Comparison of ENCODE assay signal across 8 cellular contexts in the genomic region with DNA sequence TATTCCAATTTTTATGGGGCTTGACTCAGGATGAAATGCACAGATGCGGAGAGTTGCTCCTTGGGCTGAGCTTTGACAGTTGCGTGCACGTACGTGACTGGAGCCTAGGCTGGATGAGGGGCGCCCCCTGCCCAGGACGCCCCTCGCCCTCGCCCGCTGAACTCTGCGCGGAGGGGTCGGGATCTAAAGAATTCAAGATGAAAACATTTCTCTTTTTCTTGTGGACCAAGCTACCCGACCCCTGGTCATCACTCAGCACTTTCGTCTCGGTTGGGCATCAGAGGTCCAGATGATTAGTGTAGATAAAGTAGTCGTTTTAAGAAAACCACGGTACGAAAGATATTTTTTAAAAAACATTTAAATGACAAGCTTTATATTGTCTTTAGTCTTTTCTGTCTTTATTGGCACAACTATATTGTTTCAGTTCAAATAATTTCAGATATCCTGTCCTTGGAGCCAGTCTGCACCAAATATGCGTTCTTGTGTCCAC. TPM values are rescaled to one million over a fixed set of nuclear protein-coding genes. Genes with fewer than 3 reads are reported as not detected.
A peak's percentile ranks its signal among the peaks of the same experiment; 100 is the strongest.
DNase-seq lines count a peak whose midpoint lies in the region; ATAC-seq, FAIRE-seq and TF ChIP-seq lines count a peak whose summit lies in the region.

No MANE protein-coding gene starts in this region.

- BruUV-seq in A673 (replicated peaks; lab: Mats Ljungman, UMichigan), result no TSS peak

- TF ChIP-seq CTCF in A673 (conservative IDR thresholded peaks at IDR 0.05; ENCODE audit: low read depth, low read length) (no peak), RWPE1 (conservative IDR thresholded peaks at IDR 0.05; ENCODE audit: low read depth) (no peak), pancreas (IDR thresholded peaks at IDR 0.05) (no peak)

- H3K27ac ChIP-seq in A673 (ENCODE audit: low read depth, low read length, poor library complexity, severe bottlenecking) (peak overlapping the region; percentile 57), RWPE1 (peak overlapping the region; percentile 73), esophagus (ENCODE audit: low read depth in 2 of 2, low read length in 1 of 2) (no peak overlapping the region), pancreas (peak overlapping the region in 3 of 4 donors; percentile 17 to 69 (median 54))

- 14% methylated on average over 19 of the region's 19 CpGs for WGBS in esophagus, 2 donors
- 4 to 7% methylated on average over 19 of the region's 19 CpGs for WGBS in pancreas, 2 donors

- H3K36me3 ChIP-seq in A673 (ENCODE audit: insufficient read depth, low read length, poor library complexity, severe bottlenecking) (no peaks in the 10 kb centered on the region), esophagus (ENCODE audit: control insufficient read depth in 2 of 2, insufficient read depth in 2 of 2, low read length in 1 of 2) (no peaks in the 10 kb centered on the region), pancreas (no peaks in the 10 kb centered on the region)

- H3K4me1 ChIP-seq in A673 (ENCODE audit: insufficient read depth, low read length, poor library complexity, severe bottlenecking) (no peaks in the 10 kb centered on the region), esophagus (ENCODE audit: control insufficient read depth in 2 of 2, insufficient read depth in 2 of 2, low read length in 1 of 2) (peaks cover 0 to 2% of the 10 kb centered on the region in 2 donors), pancreas (no peaks in the 10 kb centered on the region)

- peak; percentile 6 for ATAC-seq in GM21390 (IDR thresholded peaks at IDR 0.05; ENCODE audit: unreplicated experiment)
- no peak for ATAC-seq in pancreas

- CTCF ChIA-PET in A673 (lab: Charles Lee), result no interaction called here
- CTCF ChIA-PET in RWPE1 (lab: Yijun Ruan, JAX), result interaction anchor here (0.7 to 0.9 kb wide), 2 partner anchors 20 to 150 kb away, joined by 3 read pairs; no protein-coding TSS in a partner anchor

- POLR2A ChIA-PET in A673 (lab: Charles Lee; ENCODE audit: low non-redundant PET), result no interaction called here
- POLR2A ChIA-PET in RWPE1 (lab: Yijun Ruan, JAX; ENCODE audit: low non-redundant PET), result interaction anchor here (0.9 kb wide), 1 partner anchor 22 kb away, joined by 4 read pairs; the partner anchor contains the start of gene SMIM26

- H3K9me3 ChIP-seq in A673 (ENCODE audit: low read depth, low read length, poor library complexity, severe bottlenecking) (peaks cover 5% of the 10 kb centered on the region), esophagus (ENCODE audit: control insufficient read depth in 2 of 2, insufficient read depth in 1 of 2, low read depth in 1 of 2, low read length in 1 of 2) (no peaks in the 10 kb centered on the region), pancreas (no peaks in the 10 kb centered on the region)

- intact Hi-C loops in A673 (cut with micrococcal nuclease; ENCODE audit: unreplicated experiment), result no loop called here
- intact Hi-C loops in pancreas (cut with DNase I), result no loop called here

- H3K27me3 ChIP-seq in A673 (replicated peaks; ENCODE audit: insufficient read depth, low read depth, low read length, poor library complexity) (no peaks in the 10 kb centered on the region), esophagus (ENCODE audit: control insufficient read depth in 1 of 2, insufficient read depth in 2 of 2, low read length in 2 of 2) (no peaks in the 10 kb centered on the region), pancreas (no peaks in the 10 kb centered on the region)

- DNase-seq in A673 (ENCODE audit: low spot score) (no peak), RWPE1 (ENCODE audit: low spot score) (no peak), pancreas (peak in 1 of 6 donors; percentile 55), frontal cortex (ENCODE audit: low spot score in 2 of 2) (no peak), amniotic stem cell (lab: John Stamatoyannopoulos, UW) (no peak)
- no peak for DNase-seq in stimulated activated CD4-positive, alpha-beta T cell treated with anti-CD3 and anti-CD28 coated beads, Interleukin-2, amount 100 ng/mL, for 48 hours

- H3K4me3 ChIP-seq in A673 (ENCODE audit: low read depth, low read length, poor library complexity, severe bottlenecking) (peak overlapping the region; percentile 85), esophagus (ENCODE audit: low read depth in 1 of 2, low read length in 2 of 2) (peak overlapping the region; percentile 78 to 85), pancreas (peak overlapping the region; percentile 62 to 98 (median 90))

- FAIRE-seq in pancreas (lab: Jason Lieb, UNC), result no peak
- FAIRE-seq in frontal cortex (lab: Jason Lieb, UNC), result no peak

RNA-seq across cellular contexts. Expression of gene DTD1, which starts 0.7 kb away (rescaled TPM):
- total RNA-seq in A673 (2021), result 16.6 and 23.8 TPM in 2 replicates
- polyA plus RNA-seq in esophagus, result 10 to 100 TPM in 1 of 2 donors, 1 to 10 TPM in 1; 9.7 to 27.4 TPM
- 10 to 100 TPM in 5 of 6 donors, 1 to 10 TPM in 1; 8.5 to 14.5 (median 12.1) TPM for total RNA-seq in pancreas
- 10 to 100 TPM in 1 of 2 donors, 1 to 10 TPM in 1; 7.4 to 20.6 TPM for polyA plus RNA-seq in pancreas
- total RNA-seq in frontal cortex, result 98.2 TPM

RNA-seq across cellular contexts. Expression of gene SMIM26, which starts 21.4 kb away (rescaled TPM):
- total RNA-seq in A673 (2021) (56.6 and 57.7 TPM in 2 replicates), pancreas (10 to 100 TPM; 28.8 to 39.3 (median 33.3) TPM), frontal cortex (101 TPM)
- polyA plus RNA-seq in esophagus (100 to 1,000 TPM in 1 of 2 donors, 10 to 100 TPM in 1; 93.2 to 143 TPM), pancreas (100 to 1,000 TPM in 1 of 2 donors, 10 to 100 TPM in 1; 88.0 to 109 TPM)

Comparison
In these comparisons a context has a peak if more than half of its experiments do, and no peak if none do; other contexts are left out.
1. H3K27ac ChIP-seq: peak in A673 (single experiment), RWPE1 (single experiment) and pancreas (3 of 4); none in esophagus (0 of 2).
2. Peak in every context shown above with its lines, with median percentiles within 50 percentile points of each other: H3K4me3 ChIP-seq.